Comparison of ENCODE assay signal across 8 cellular contexts in genomic region chr7:148501707-148502139, GRCh38.
A peak's percentile ranks its signal among the peaks of the same experiment; 100 is the strongest.
DNase-seq lines count a peak whose midpoint lies in the region; ATAC-seq and TF ChIP-seq lines count a peak whose summit lies in the region.

No MANE protein-coding gene starts in this region.

- no peak for TF ChIP-seq POLR2A in GM18505 (IDR thresholded peaks at IDR 0.05; ENCODE audit: borderline replicate concordance, extremely low read depth, insufficient read depth, insufficient read length)
- TF ChIP-seq POLR2A in suprapubic skin (IDR thresholded peaks at IDR 0.05), result no peak

- H3K4me2 ChIP-seq in Karpas-422 (ENCODE audit: low read depth, low read length, poor library complexity, severe bottlenecking), result peak overlapping the region; percentile 68

- H3K9me3 ChIP-seq in Karpas-422 (ENCODE audit: low read length), result no peaks in the 10 kb centered on the region
- no peaks in the 10 kb centered on the region for H3K9me3 ChIP-seq in suprapubic skin

- H3K4me1 ChIP-seq in Karpas-422 (ENCODE audit: low read length) (peaks cover 64% of the 10 kb centered on the region), suprapubic skin (peaks cover 2% of the 10 kb centered on the region)

- H3K27me3 ChIP-seq in Karpas-422 (ENCODE audit: low read length) (no peaks in the 10 kb centered on the region), suprapubic skin (peaks cover 17% of the 10 kb centered on the region)

- TF ChIP-seq EP300 in suprapubic skin (IDR thresholded peaks at IDR 0.05), result no peak

- H3K9ac ChIP-seq in Karpas-422 (ENCODE audit: low read length), result peak overlapping the region; percentile 54

- no peaks in the 10 kb centered on the region for H3K79me2 ChIP-seq in Karpas-422 (ENCODE audit: low read length)

- H3K36me3 ChIP-seq in Karpas-422 (ENCODE audit: insufficient read depth, low read length), result no peaks in the 10 kb centered on the region
- H3K36me3 ChIP-seq in suprapubic skin, result no peaks in the 10 kb centered on the region

- 15% methylated on average over 11 of the region's 11 CpGs for WGBS in suprapubic skin

- no peaks in the 10 kb centered on the region for H4K20me1 ChIP-seq in Karpas-422 (ENCODE audit: insufficient read depth, low read depth, low read length)

- TF ChIP-seq CTCF in suprapubic skin (IDR thresholded peaks at IDR 0.05), result no peak

- peak overlapping the region; percentile 58 for H2AFZ ChIP-seq in Karpas-422 (ENCODE audit: low read length)

- H3K9me2 ChIP-seq in Karpas-422 (replicated peaks; ENCODE audit: insufficient read depth, low read length), result no peaks in the 10 kb centered on the region

- peak; percentile 83 for ATAC-seq in GM18505 (IDR thresholded peaks at IDR 0.05; ENCODE audit: unreplicated experiment)
- ATAC-seq in GM21717 (IDR thresholded peaks at IDR 0.05; ENCODE audit: unreplicated experiment), result peak; percentile 86
- peak; percentile 64 for ATAC-seq in esophagus mucosa

- H3K27ac ChIP-seq in Karpas-422 (ENCODE audit: low read length) (no peak overlapping the region), suprapubic skin (no peak overlapping the region)

- DNase-seq in Karpas-422, result peak; percentile 91
- no peak for DNase-seq in suprapubic skin (ENCODE audit: low spot score in 2 of 2)
- DNase-seq in NCI-H1436 treated with DMSO at 0.1 percent for 48 hours (lab: John Stamatoyannopoulos, UW), result no peak
- DNase-seq in SHP77 treated with DMSO at 0.1 percent for 48 hours (lab: John Stamatoyannopoulos, UW), result no peak
- no peak for DNase-seq in ureter (ENCODE audit: low spot score)

- H3K4me3 ChIP-seq in Karpas-422 (ENCODE audit: low read length) (peak overlapping the region; percentile 50), suprapubic skin (peak overlapping the region; percentile 4)
